ENCODE assay signal across 8 cellular contexts in the genomic region with DNA sequence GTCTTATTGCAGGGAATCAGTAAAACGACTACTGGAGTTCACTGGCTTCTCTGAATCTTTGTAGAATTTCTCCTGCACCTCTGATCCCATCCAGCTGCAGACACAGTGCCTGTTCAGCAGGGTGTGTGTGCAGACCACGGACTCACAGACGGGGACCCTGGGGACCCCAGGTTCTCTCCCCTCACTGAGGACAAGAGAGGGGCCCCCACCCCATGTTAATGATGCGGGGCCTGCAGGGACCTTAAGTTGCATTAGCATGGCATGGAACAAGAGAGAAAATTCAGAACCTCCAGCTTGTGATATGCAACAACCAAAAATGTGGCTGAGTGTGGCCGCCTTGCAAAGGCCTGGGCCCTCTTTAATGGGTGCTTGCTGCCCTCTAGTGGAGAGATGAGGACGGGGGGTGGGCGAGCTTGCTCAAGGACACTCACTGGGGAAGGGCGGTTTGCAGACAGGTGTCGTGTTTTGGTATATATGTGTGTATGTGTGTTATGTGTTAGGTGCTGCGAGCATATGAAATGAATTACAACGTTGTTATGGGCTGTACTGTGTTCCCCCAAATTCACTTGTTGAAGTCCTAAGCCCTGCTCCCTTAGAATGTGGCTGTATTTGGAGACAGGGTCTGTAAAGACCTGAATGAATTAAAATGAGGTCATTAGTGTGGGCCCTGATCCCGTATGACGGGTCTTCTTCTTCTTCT.
DNase-seq lines count a peak whose midpoint lies in the region; ATAC-seq and TF ChIP-seq lines count a peak whose summit lies in the region.

No MANE protein-coding gene starts in this region.

- no peak overlapping the region for H4K91ac ChIP-seq in mesenchymal stem cell (ENCODE audit: low read length)

- H3K27ac Mint-ChIP-seq in activated CD4-positive, alpha-beta memory T cell treated with anti-CD3 and anti-CD28 coated beads, Interleukin-2, amount 10 ng/mL, durations not matched to agents 7 days and 5 days: no peak overlapping the region

- POLR2A ChIA-PET in activated CD4-positive, alpha-beta memory T cell treated with anti-CD3 and anti-CD28 coated beads, Interleukin-2, amount 10 ng/mL, durations not matched to agents 7 days and 5 days (lab: Charles Lee): interaction anchor here (1.0 to 1.5 kb wide), 3 partner anchors 150 to 185 kb away, joined by 3 to 9 read pairs (median 3); a partner anchor contains a TSS

- H3K27me3 Mint-ChIP-seq in activated CD4-positive, alpha-beta memory T cell treated with anti-CD3 and anti-CD28 coated beads, Interleukin-2, amount 10 ng/mL, durations not matched to agents 7 days and 5 days: peaks cover 6% of the 10 kb centered on the region

- no peak overlapping the region for H2BK5ac ChIP-seq in mesenchymal stem cell (ENCODE audit: low read depth, low read length, poor library complexity, severe bottlenecking)

- no peak overlapping the region for H3K18ac ChIP-seq in mesenchymal stem cell (ENCODE audit: low read depth in 1 of 2, low read length in 2 of 2)

- no peaks in the 10 kb centered on the region for H3K9me3 Mint-ChIP-seq in activated CD4-positive, alpha-beta memory T cell treated with anti-CD3 and anti-CD28 coated beads, Interleukin-2, amount 10 ng/mL, durations not matched to agents 7 days and 5 days

- no peak overlapping the region for H3K4me2 ChIP-seq in mesenchymal stem cell (ENCODE audit: low read length, poor library complexity, severe bottlenecking)

- H2AK5ac ChIP-seq in mesenchymal stem cell (ENCODE audit: low read length, severe bottlenecking): no peak overlapping the region

- H2BK120ac ChIP-seq in mesenchymal stem cell (ENCODE audit: low read depth, low read length): no peak overlapping the region

- H3K4ac ChIP-seq in mesenchymal stem cell (ENCODE audit: low read depth in 1 of 2, low read length in 2 of 2): no peak overlapping the region

- no peak overlapping the region for H3K23ac ChIP-seq in mesenchymal stem cell (ENCODE audit: low read length in 2 of 2)

- ATAC-seq in GM19467 (IDR thresholded peaks at IDR 0.05; ENCODE audit: unreplicated experiment): no peak

- no peaks in the 10 kb centered on the region for H3K9me3 ChIP-seq in BE2C
- no peaks in the 10 kb centered on the region for H3K9me3 ChIP-seq in HAP-1
- no peaks in the 10 kb centered on the region for H3K9me3 ChIP-seq in mesenchymal stem cell (ENCODE audit: control insufficient read depth, low read length)

- TF ChIP-seq CTCF in BE2C (IDR thresholded peaks at IDR 0.05; ENCODE audit: low read depth, low read length): peak; percentile 98

- CTCF ChIA-PET in activated CD4-positive, alpha-beta memory T cell treated with anti-CD3 and anti-CD28 coated beads, Interleukin-2, amount 10 ng/mL, durations not matched to agents 7 days and 5 days (lab: Charles Lee): interaction anchor here (0.6 to 2.0 kb wide), 29 partner anchors 11 to 486 kb away, joined by 3 to 18 read pairs (median 4); a partner anchor contains a TSS

- DNase-seq in BE2C: peak; percentile 86
- peak; percentile 71 to 92 for DNase-seq in HAP-1 (ENCODE audit: low spot score in 2 of 2)
- DNase-seq in NCI-H526 treated with DMSO at 0.1 percent for 48 hours (lab: John Stamatoyannopoulos, UW): peak; percentile 36
- DNase-seq in activated CD4-positive, alpha-beta memory T cell treated with anti-CD3 and anti-CD28 coated beads, Interleukin-2, amount 10 ng/mL, durations not matched to agents 7 days and 5 days: peak; percentile 86
- peak; percentile 80 for DNase-seq in effector CD8-positive, alpha-beta T cell (lab: John Stamatoyannopoulos, UW)
- DNase-seq in mesenchymal stem cell: peak; percentile 74
- peak; percentile 71 for DNase-seq in stimulated activated CD8-positive, alpha-beta memory T cell treated with anti-CD3 and anti-CD28 coated beads, Interleukin-15, amount 100 ng/mL, for 24 hours (ENCODE audit: low read depth)

- no peak overlapping the region for H2AFZ ChIP-seq in mesenchymal stem cell (ENCODE audit: low read depth, low read length)

- in situ Hi-C loops in HAP-1 (cut with MboI; ENCODE audit: low sequenced_read_pairs): loop anchor here (5.0 to 10.0 kb wide), 3 partner anchors 223 to 675 kb away; no protein-coding TSS in a partner anchor

- no peak overlapping the region for H2BK12ac ChIP-seq in mesenchymal stem cell (ENCODE audit: low read length in 2 of 2)

- H3K79me1 ChIP-seq in mesenchymal stem cell (replicated peaks; ENCODE audit: low read length, poor library complexity, severe bottlenecking): no peaks in the 10 kb centered on the region

- no peak overlapping the region for H3K27ac ChIP-seq in mesenchymal stem cell (ENCODE audit: low read length, poor library complexity, severe bottlenecking)

- H3K4me1 ChIP-seq in BE2C (no peaks in the 10 kb centered on the region; the same call in 1 of the 2 replicates), HAP-1 (peaks cover 2% of the 10 kb centered on the region; the same call in 1 of the 2 replicates), mesenchymal stem cell (ENCODE audit: control insufficient read depth, insufficient read depth, low read depth, low read length) (peaks cover 2% of the 10 kb centered on the region)

- no peaks in the 10 kb centered on the region for H3K27me3 ChIP-seq in BE2C
- H3K27me3 ChIP-seq in HAP-1 (ENCODE audit: low read depth): no peaks in the 10 kb centered on the region
- peaks cover 36 to 81% of the 10 kb centered on the region in 2 experiments for H3K27me3 ChIP-seq in mesenchymal stem cell (ENCODE audit: control insufficient read depth in 1 of 2, insufficient read depth in 1 of 2, low read length in 2 of 2)

- 21% methylated on average over 12 of the region's 13 CpGs for WGBS in mesenchymal stem cell

- H2BK15ac ChIP-seq in mesenchymal stem cell (ENCODE audit: low read depth, poor library complexity, severe bottlenecking): no peak overlapping the region

- H3K4me3 ChIP-seq in BE2C (ENCODE audit: low read depth, low read length): no peak overlapping the region
- H3K4me3 ChIP-seq in HAP-1: no peak overlapping the region
- H3K4me3 ChIP-seq in mesenchymal stem cell (ENCODE audit: insufficient read depth in 1 of 2, low read depth in 1 of 2, low read length in 2 of 2): no peak overlapping the region

- H3K4me1 Mint-ChIP-seq in activated CD4-positive, alpha-beta memory T cell treated with anti-CD3 and anti-CD28 coated beads, Interleukin-2, amount 10 ng/mL, durations not matched to agents 7 days and 5 days: peaks cover 2% of the 10 kb centered on the region

- H3K9ac ChIP-seq in mesenchymal stem cell (ENCODE audit: low read length): no peak overlapping the region

- H3K14ac ChIP-seq in mesenchymal stem cell (ENCODE audit: low read length in 2 of 2): no peak overlapping the region

- H3K36me3 Mint-ChIP-seq in activated CD4-positive, alpha-beta memory T cell treated with anti-CD3 and anti-CD28 coated beads, Interleukin-2, amount 10 ng/mL, durations not matched to agents 7 days and 5 days (ENCODE audit: low read depth): no peaks in the 10 kb centered on the region

- no peak overlapping the region for H3K4me3 Mint-ChIP-seq in activated CD4-positive, alpha-beta memory T cell treated with anti-CD3 and anti-CD28 coated beads, Interleukin-2, amount 10 ng/mL, durations not matched to agents 7 days and 5 days

- no peak overlapping the region for H4K8ac ChIP-seq in mesenchymal stem cell (ENCODE audit: low read length)

- H3K36me3 ChIP-seq in BE2C: no peaks in the 10 kb centered on the region
- no peaks in the 10 kb centered on the region for H3K36me3 ChIP-seq in HAP-1 (replicated peaks)
- no peaks in the 10 kb centered on the region for H3K36me3 ChIP-seq in mesenchymal stem cell (ENCODE audit: control insufficient read depth in 1 of 2, insufficient read depth in 2 of 2, low read depth in 1 of 2, low read length in 2 of 2)

Comparison
In these comparisons a context has a peak if more than half of its experiments do, and no peak if none do; other contexts are left out.
1. DNase-seq: peak in every context shown above with its lines; median percentile 86 in BE2C; 86 in activated CD4-positive, alpha-beta memory T cell treated with anti-CD3 and anti-CD28 coated beads, Interleukin-2, amount 10 ng/mL, durations not matched to agents 7 days and 5 days; 82 in HAP-1; 80 in effector CD8-positive, alpha-beta T cell; 74 in mesenchymal stem cell; 71 in stimulated activated CD8-positive, alpha-beta memory T cell treated with anti-CD3 and anti-CD28 coated beads, Interleukin-15, amount 100 ng/mL, for 24 hours; 36 in NCI-H526 treated with DMSO at 0.1 percent for 48 hours.